ENCODE assay signal across 1 cellular context in the genomic region with DNA sequence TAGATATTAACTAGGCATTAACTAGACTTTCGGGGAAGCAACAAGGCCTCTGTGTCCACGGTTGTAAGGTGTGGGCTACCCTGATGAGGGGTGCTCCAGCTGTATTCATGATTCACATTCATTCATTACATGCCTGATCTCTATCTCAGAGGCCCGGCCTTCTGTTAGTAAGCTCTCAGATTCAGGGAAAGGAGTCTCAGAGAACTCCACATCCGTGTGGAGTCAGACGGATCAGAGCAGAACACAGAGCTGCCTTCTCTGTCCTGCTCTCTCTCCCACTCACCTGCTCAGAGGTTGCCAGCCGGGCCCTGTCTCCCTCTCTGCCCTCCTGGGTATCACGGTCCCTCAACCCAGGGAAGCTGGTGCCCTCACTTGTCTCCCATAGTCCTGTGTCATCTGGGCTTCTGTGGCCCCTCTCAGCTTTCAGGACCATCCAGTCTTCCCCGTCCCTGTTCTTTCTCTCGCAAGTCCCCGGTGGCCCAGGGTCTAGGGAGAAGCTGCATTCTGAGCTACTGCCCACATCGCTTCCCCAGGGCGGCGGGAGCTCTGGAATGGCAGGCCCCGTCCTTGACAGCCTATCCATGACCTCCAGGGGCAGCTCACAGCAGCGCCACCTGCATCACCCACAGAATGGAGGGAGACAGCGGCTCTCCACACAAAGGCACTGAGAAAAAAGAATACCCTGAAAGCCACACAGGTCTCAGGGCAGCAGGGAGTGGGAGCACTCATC.
TF ChIP-seq lines count a peak whose summit lies in the region.

No MANE protein-coding gene starts in this region.

TF ChIP-seq in GM23338, 12 proteins besides CTCF, POLR2A, EP300 and RAD21 (continued from another document):
- TF ChIP-seq, protein P1, sequence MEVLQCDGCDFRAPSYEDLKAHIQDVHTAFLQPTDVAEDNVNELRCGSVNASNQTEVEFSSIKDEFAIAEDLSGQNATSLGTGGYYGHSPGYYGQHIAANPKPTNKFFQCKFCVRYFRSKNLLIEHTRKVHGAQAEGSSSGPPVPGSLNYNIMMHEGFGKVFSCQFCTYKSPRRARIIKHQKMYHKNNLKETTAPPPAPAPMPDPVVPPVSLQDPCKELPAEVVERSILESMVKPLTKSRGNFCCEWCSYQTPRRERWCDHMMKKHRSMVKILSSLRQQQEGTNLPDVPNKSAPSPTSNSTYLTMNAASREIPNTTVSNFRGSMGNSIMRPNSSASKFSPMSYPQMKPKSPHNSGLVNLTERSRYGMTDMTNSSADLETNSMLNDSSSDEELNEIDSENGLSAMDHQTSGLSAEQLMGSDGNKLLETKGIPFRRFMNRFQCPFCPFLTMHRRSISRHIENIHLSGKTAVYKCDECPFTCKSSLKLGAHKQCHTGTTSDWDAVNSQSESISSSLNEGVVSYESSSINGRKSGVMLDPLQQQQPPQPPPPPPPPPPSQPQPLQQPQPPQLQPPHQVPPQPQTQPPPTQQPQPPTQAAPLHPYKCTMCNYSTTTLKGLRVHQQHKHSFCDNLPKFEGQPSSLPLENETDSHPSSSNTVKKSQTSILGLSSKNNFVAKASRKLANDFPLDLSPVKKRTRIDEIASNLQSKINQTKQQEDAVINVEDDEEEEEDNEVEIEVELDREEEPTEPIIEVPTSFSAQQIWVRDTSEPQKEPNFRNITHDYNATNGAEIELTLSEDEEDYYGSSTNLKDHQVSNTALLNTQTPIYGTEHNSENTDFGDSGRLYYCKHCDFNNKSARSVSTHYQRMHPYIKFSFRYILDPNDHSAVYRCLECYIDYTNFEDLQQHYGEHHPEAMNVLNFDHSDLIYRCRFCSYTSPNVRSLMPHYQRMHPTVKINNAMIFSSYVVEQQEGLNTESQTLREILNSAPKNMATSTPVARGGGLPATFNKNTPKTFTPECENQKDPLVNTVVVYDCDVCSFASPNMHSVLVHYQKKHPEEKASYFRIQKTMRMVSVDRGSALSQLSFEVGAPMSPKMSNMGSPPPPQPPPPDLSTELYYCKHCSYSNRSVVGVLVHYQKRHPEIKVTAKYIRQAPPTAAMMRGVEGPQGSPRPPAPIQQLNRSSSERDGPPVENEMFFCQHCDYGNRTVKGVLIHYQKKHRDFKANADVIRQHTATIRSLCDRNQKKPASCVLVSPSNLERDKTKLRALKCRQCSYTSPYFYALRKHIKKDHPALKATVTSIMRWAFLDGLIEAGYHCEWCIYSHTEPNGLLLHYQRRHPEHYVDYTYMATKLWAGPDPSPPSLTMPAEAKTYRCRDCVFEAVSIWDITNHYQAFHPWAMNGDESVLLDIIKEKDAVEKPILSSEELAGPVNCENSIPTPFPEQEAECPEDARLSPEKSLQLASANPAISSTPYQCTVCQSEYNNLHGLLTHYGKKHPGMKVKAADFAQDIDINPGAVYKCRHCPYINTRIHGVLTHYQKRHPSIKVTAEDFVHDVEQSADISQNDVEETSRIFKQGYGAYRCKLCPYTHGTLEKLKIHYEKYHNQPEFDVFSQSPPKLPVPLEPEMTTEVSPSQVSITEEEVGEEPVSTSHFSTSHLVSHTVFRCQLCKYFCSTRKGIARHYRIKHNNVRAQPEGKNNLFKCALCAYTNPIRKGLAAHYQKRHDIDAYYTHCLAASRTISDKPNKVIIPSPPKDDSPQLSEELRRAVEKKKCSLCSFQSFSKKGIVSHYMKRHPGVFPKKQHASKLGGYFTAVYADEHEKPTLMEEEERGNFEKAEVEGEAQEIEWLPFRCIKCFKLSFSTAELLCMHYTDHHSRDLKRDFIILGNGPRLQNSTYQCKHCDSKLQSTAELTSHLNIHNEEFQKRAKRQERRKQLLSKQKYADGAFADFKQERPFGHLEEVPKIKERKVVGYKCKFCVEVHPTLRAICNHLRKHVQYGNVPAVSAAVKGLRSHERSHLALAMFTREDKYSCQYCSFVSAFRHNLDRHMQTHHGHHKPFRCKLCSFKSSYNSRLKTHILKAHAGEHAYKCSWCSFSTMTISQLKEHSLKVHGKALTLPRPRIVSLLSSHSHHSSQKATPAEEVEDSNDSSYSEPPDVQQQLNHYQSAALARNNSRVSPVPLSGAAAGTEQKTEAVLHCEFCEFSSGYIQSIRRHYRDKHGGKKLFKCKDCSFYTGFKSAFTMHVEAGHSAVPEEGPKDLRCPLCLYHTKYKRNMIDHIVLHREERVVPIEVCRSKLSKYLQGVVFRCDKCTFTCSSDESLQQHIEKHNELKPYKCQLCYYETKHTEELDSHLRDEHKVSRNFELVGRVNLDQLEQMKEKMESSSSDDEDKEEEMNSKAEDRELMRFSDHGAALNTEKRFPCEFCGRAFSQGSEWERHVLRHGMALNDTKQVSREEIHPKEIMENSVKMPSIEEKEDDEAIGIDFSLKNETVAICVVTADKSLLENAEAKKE (CRISPR knock-in tag; IDR thresholded peaks at IDR 0.05): no peak
- no peak for TF ChIP-seq NANOG (IDR thresholded peaks at IDR 0.05; ENCODE audit: borderline replicate concordance)
